ENCODE assay signal across 10 cellular contexts in the genomic region with DNA sequence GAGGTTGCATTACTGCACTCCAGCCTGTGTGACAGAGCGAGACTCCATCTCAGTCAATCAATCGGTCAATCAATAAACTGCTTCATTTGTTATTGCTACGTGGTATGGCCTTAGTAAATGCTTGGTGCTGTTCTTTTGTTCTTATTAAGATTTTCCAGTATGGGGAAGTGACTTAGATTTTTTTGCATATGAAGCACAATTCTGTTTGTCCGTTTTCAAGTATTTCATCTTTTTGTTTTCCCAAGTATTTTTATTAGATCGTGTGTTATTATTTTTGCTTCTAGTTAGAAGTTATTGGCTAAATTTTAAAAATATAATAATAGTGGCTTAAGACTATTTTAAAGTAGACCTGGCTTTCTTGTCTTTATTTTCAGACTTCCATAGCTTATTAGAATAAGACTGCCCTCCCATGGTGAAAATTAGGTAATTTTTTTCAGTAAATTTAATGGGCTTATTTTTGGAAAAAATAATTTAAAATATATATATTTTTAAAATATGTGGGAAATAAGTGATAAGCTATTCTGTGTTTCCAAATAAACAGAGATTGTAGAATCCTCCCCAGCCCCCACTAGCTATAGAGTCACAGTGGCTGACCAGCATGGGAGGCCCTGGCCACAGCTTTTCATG. TPM values are rescaled to one million over a fixed set of nuclear protein-coding genes. Genes with fewer than 3 reads are reported as not detected.
DNase-seq lines count a peak whose midpoint lies in the region; ATAC-seq and TF ChIP-seq lines count a peak whose summit lies in the region.
"Had no signal": no experiment of that assay in that cellular context is flagged by ENCODE, and none has a peak within 500 bp of the region (broad histone marks: within the 10 kb centered on the region; RNA-seq: fewer than 3 reads in every experiment).

No MANE protein-coding gene starts in this region.

- DNase-seq in EH (ENCODE audit: low read depth) = peak; percentile 32
- DNase-seq in NAMALWA (ENCODE audit: low spot score) = peak; percentile 20
- peak; percentile 21 to 40 for DNase-seq in dermis microvascular lymphatic vessel endothelial cell (ENCODE audit: low read depth in 2 of 2)
- DNase-seq in pons (ENCODE audit: low spot score) = peak; percentile 16
- DNase-seq in DMS153 (lab: John Stamatoyannopoulos, UW) = no peak
- DNase-seq in activated CD4-positive, alpha-beta T cell treated with anti-CD3 and anti-CD28 coated beads for 4 hours = no peak
- DNase-seq in mesenteric fat pad (ENCODE audit: low spot score) = no peak
- DNase-seq: midbrain, NCI-H2227 treated with DMSO at 0.1 percent for 48 hours had no signal

- TF ChIP-seq POLR2A in GM18505 (IDR thresholded peaks at IDR 0.05; ENCODE audit: borderline replicate concordance, extremely low read depth, insufficient read depth, insufficient read length) = no peak

- ATAC-seq in GM18505 (IDR thresholded peaks at IDR 0.05; ENCODE audit: unreplicated experiment) = no peak

RNA-seq across cellular contexts. Expression of gene OMD, which starts 14.7 kb away (rescaled TPM):
- total RNA-seq in dermis microvascular lymphatic vessel endothelial cell (not detected in 2 replicates), mesenteric fat pad (2.6 TPM)

RNA-seq across cellular contexts. Expression of gene OGN, which starts 34.6 kb away (rescaled TPM):
- not detected in 2 replicates for total RNA-seq in dermis microvascular lymphatic vessel endothelial cell
- 9.4 TPM for total RNA-seq in mesenteric fat pad

RNA-seq across cellular contexts. Expression of gene ASPN, which starts 43.3 kb away (rescaled TPM):
- total RNA-seq in dermis microvascular lymphatic vessel endothelial cell = not detected in 2 replicates
- total RNA-seq in mesenteric fat pad = 4.0 TPM

Comparison
In these comparisons a context has a peak if more than half of its experiments do, and no peak if none do; other contexts are left out.
1. DNase-seq: peak in EH (single experiment), NAMALWA (single experiment), dermis microvascular lymphatic vessel endothelial cell (2 of 2) and pons (single experiment); none in DMS153 (single experiment), activated CD4-positive, alpha-beta T cell treated with anti-CD3 and anti-CD28 coated beads for 4 hours (0 of 2) and mesenteric fat pad (single experiment).
2. RNA of gene OGN, which starts 34.6 kb away (total RNA-seq): 9.4 TPM in mesenteric fat pad (single experiment); not detected in dermis microvascular lymphatic vessel endothelial cell; every median in the first group is over 10 times any median in the second.